Comparison of ENCODE assay signal across 15 cellular contexts in the genomic region with DNA sequence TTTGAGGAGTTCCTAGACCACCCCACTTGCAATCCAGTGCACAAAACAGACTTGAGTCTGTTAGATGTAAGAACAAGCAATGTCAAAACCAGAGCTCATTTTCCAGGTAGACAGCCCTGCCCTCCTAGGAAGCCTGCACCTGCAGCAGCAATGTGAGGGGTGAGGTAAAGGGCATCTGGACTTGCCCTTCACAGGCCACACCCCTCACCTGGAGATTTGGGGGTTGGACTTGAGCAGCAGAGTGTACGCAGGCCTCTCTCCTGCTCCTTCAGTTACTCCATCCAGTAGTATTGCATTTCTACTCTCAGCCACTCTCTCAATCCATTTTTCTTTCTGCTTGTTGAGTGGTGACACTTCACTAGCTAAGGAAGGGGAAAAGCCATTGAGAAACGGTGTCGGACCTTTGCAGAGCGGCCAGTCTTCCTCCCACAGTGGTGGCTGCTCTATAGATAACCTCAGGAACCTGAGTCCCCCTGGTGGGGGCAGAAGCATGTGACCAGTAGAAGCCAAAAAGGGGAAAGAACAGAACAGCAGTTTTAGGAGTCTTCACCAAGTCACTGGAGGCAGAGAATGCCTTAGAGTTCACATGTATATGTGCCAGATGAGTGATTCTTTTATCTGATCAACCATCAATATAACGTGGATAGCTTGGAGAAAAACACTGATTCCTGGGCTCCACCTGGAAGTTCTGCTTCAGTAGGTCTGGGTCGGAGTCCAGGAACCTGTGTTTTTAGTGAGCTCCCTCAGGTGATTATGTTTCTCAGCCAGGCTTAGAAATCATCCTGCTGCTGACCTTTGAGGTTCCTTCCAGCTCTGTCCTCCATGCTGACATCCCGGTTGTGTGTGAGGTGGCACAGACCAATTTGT. TPM values are rescaled to one million over a fixed set of nuclear protein-coding genes. Genes with fewer than 3 reads are reported as not detected.
A peak's percentile ranks its signal among the peaks of the same experiment; 100 is the strongest.
DNase-seq lines count a peak whose midpoint lies in the region; ATAC-seq, FAIRE-seq and TF ChIP-seq lines count a peak whose summit lies in the region.
"Had no signal": no experiment of that assay in that cellular context is flagged by ENCODE, and none has a peak within 500 bp of the region (broad histone marks: within the 10 kb centered on the region; RNA-seq: fewer than 3 reads in every experiment).

No MANE protein-coding gene starts in this region.

- H3K4me1 ChIP-seq in GM12878 (ENCODE audit: control insufficient read depth, insufficient read depth, low read length) (no peaks in the 10 kb centered on the region), vagina (peaks cover 5% of the 10 kb centered on the region), Peyer's patch (no peaks in the 10 kb centered on the region), spleen (peaks cover 0 to 12% (median 3%) of the 10 kb centered on the region in 6 donors)
- H3K4me1 ChIP-seq: psoas muscle had no signal

- no peaks in the 10 kb centered on the region for H3K9me3 ChIP-seq in GM12878 (replicated peaks; ENCODE audit: control insufficient read depth, insufficient read depth, low read length)
- no peaks in the 10 kb centered on the region for H3K9me3 ChIP-seq in vagina
- no peaks in the 10 kb centered on the region for H3K9me3 ChIP-seq in Peyer's patch
- H3K9me3 ChIP-seq in spleen, result no peaks in the 10 kb centered on the region
- H3K9me3 ChIP-seq: BLaER1 treated with 17β-estradiol and CSF1 and Interleukin-3, amounts not matched to agents 10 nM and 100 nM; psoas muscle had no signal

- in situ Hi-C loops in KBM-7 (cut with MboI; ENCODE audit: low pct_unique_long_range_greater_than_20kb, low sequenced_read_pairs), result no loop called here
- in situ Hi-C loops in GM12878 (cut with MboI), result no loop called here

- SMC1A ChIA-PET in GM12878 (lab: Charles Lee; ENCODE audit: uncharacterized antibody, unreplicated experiment), result no interaction called here

- no peaks in the 10 kb centered on the region for H3K4me1 Mint-ChIP-seq in neural crest cell
- H3K4me1 Mint-ChIP-seq: activated CD4-positive, alpha-beta T cell treated with anti-CD3 and anti-CD28 coated beads for 36 hours had no signal

- TF ChIP-seq CTCF in GM12878 (IDR thresholded peaks at IDR 0.05 in 2 of 3, conservative IDR thresholded peaks at IDR 0.05 in 1 of 3; ENCODE audit: control insufficient read depth in 2 of 3, extremely low read depth in 1 of 3, insufficient read depth in 1 of 3, low read depth in 3 of 3, low read length in 3 of 3), result peak in 1 of 3 experiments; percentile 8; a peak in 1 of 6 replicates
- peak; percentile 34 for TF ChIP-seq CTCF in neural crest cell (conservative IDR thresholded peaks at IDR 0.05)
- TF ChIP-seq CTCF in vagina (IDR thresholded peaks at IDR 0.05), result no peak
- peak in 1 of 6 experiments; percentile 4 for TF ChIP-seq CTCF in Peyer's patch (IDR thresholded peaks at IDR 0.05)
- TF ChIP-seq CTCF in spleen (IDR thresholded peaks at IDR 0.05 in 8 of 11, conservative IDR thresholded peaks at IDR 0.05 in 3 of 11), result no peak

- no peaks in the 10 kb centered on the region for H3K79me2 ChIP-seq in GM12878 (ENCODE audit: control insufficient read depth, insufficient read depth, low read length)

- H3K9me3 Mint-ChIP-seq in neural crest cell, result no peaks in the 10 kb centered on the region
- H3K9me3 Mint-ChIP-seq: activated T-cell treated with anti-CD3 and anti-CD28 coated beads, Interleukin-2, amount 50 U/mL, for 72 hours had no signal

- no peak overlapping the region for H3K27ac Mint-ChIP-seq in neural crest cell (ENCODE audit: unreplicated experiment)
- H3K27ac Mint-ChIP-seq: activated CD4-positive, alpha-beta T cell treated with anti-CD3 and anti-CD28 coated beads for 36 hours; activated T-cell treated with anti-CD3 and anti-CD28 coated beads, Interleukin-2, amount 50 U/mL, for 72 hours had no signal

- no peak overlapping the region for H2AFZ ChIP-seq in GM12878 (ENCODE audit: control insufficient read depth, low read depth, low read length)

- POLR2A ChIA-PET in GM12878 (lab: Charles Lee), result interaction anchor here (0.5 kb wide), 1 partner anchor 1052 kb away, joined by 5 read pairs; no protein-coding TSS in a partner anchor

- no peak overlapping the region for H3K9ac ChIP-seq in GM12878 (ENCODE audit: control insufficient read depth, insufficient read depth, low read length)

- RAD21 ChIA-PET in GM12878 (lab: Charles Lee; ENCODE audit: unreplicated experiment), result no interaction called here

- CTCF ChIA-PET in GM12878 (lab: Yijun Ruan, JAX), result interaction anchor here (1.9 kb wide), 1 partner anchor 292 kb away, joined by 5 read pairs; no protein-coding TSS in a partner anchor

- 0 out of 2 replicates have a peak, but pooled peaks have one; percentile 9 for TF ChIP-seq RAD21 in GM12878 (IDR thresholded peaks at IDR 0.05; ENCODE audit: insufficient read depth, low read depth, low read length)

- no peak overlapping the region for H3K4me3 Mint-ChIP-seq in neural crest cell
- H3K4me3 Mint-ChIP-seq: activated CD4-positive, alpha-beta T cell treated with anti-CD3 and anti-CD28 coated beads for 36 hours; activated T-cell treated with anti-CD3 and anti-CD28 coated beads, Interleukin-2, amount 50 U/mL, for 72 hours had no signal

- no peak overlapping the region for H3K4me2 ChIP-seq in GM12878 (ENCODE audit: control insufficient read depth, insufficient read depth)
- H3K4me2 ChIP-seq: BLaER1 treated with 17β-estradiol and CSF1 and Interleukin-3, amounts not matched to agents 10 nM and 100 nM had no signal

- H3K27me3 ChIP-seq in GM12878 (replicated peaks in 1 of 2; ENCODE audit: control insufficient read depth in 2 of 2, insufficient read depth in 2 of 2, low read length in 1 of 2) (no peaks in the 10 kb centered on the region), vagina (no peaks in the 10 kb centered on the region), Peyer's patch (no peaks in the 10 kb centered on the region), spleen (replicated peaks in 1 of 7) (no peaks in the 10 kb centered on the region)
- H3K27me3 ChIP-seq: BLaER1 treated with 17β-estradiol and CSF1 and Interleukin-3, amounts not matched to agents 10 nM and 100 nM had no signal

- intact Hi-C loops in GM12878 (cut with micrococcal nuclease; ENCODE audit: unreplicated experiment) (no loop called here), vagina (cut with DNase I) (no loop called here), spleen (cut with DNase I; ENCODE audit: low total_unique reads) (no loop called here)

- BruUV-seq in GM12878 (replicated peaks; lab: Mats Ljungman, UMichigan), result no TSS peak

- FAIRE-seq in GM12878 (lab: Jason Lieb, UNC), result no peak
- FAIRE-seq: keratinocyte had no signal

- H3K36me3 Mint-ChIP-seq in neural crest cell (ENCODE audit: low read depth), result no peaks in the 10 kb centered on the region

- TF ChIP-seq EP300 in GM12878 (IDR thresholded peaks at IDR 0.05; ENCODE audit: borderline replicate concordance in 1 of 2, control insufficient read depth in 1 of 2, low read depth in 2 of 2, low read length in 2 of 2), result no peak

- H3K27me3 Mint-ChIP-seq in neural crest cell (ENCODE audit: low read depth), result no peaks in the 10 kb centered on the region
- H3K27me3 Mint-ChIP-seq: activated CD4-positive, alpha-beta T cell treated with anti-CD3 and anti-CD28 coated beads for 36 hours had no signal

- H3K36me3 ChIP-seq in GM12878 (ENCODE audit: control insufficient read depth in 2 of 2, insufficient read depth in 2 of 2, low read length in 1 of 2) (peaks cover 17 to 31% of the 10 kb centered on the region in 2 experiments), vagina (peaks cover 0 to 59% of the 10 kb centered on the region in 2 donors), Peyer's patch (peaks cover 0 to 71% (median 0%) of the 10 kb centered on the region in 3 donors), spleen (peaks cover 0 to 100% (median 75%) of the 10 kb centered on the region in 6 donors)

- no peak for TF ChIP-seq POLR2A in GM12878 (IDR thresholded peaks at IDR 0.05; ENCODE audit: low read depth, low read length)
- no peak for TF ChIP-seq POLR2A in vagina (IDR thresholded peaks at IDR 0.05)
- TF ChIP-seq POLR2A in Peyer's patch (IDR thresholded peaks at IDR 0.05), result no peak
- TF ChIP-seq POLR2A in spleen (IDR thresholded peaks at IDR 0.05), result no peak

- 89% methylated on average over 7 of the region's 7 CpGs for WGBS in GM12878 (ENCODE audit: insufficient coverage, insufficient replicate concordance, low lambda C conversion rate, missing lambda C conversion rate)
- WGBS in spleen, 5 donors, result 60 to 77% (median 63%) methylated on average over 7 of the region's 7 CpGs

- H3K27ac ChIP-seq in GM12878 (ENCODE audit: control insufficient read depth, insufficient read depth) (no peak overlapping the region), vagina (no peak overlapping the region), Peyer's patch (no peak overlapping the region), spleen (no peak overlapping the region)
- H3K27ac ChIP-seq: BLaER1 treated with 17β-estradiol and CSF1 and Interleukin-3, amounts not matched to agents 10 nM and 100 nM; psoas muscle had no signal

- DNase-seq in DMS79 (lab: John Stamatoyannopoulos, UW) (peak; percentile 44), KBM-7 (peak; percentile 7), GM12878 (ENCODE audit: low read depth, low spot score) (no peak), neural crest cell (ENCODE audit: low read depth, low spot score) (no peak), vagina (ENCODE audit: extremely low spot score in 2 of 2) (no peak), Peyer's patch (no peak), spleen (no peak)
- no peak for DNase-seq in activated CD4-positive, alpha-beta T cell treated with anti-CD3 and anti-CD28 coated beads, Interleukin-2, amount 50 U/mL, for 48 hours
- DNase-seq: activated CD4-positive, alpha-beta T cell treated with anti-CD3 and anti-CD28 coated beads for 36 hours; activated T-cell treated with anti-CD3 and anti-CD28 coated beads, Interleukin-2, amount 50 U/mL, for 72 hours; NCI-H2029 treated with DMSO at 0.1 percent for 48 hours; psoas muscle; stimulated activated CD4-positive, alpha-beta T cell treated with anti-CD3 and anti-CD28 coated beads, Interleukin-2, amount 100 ng/mL, for 24 hours had no signal

- H4K20me1 ChIP-seq in GM12878 (ENCODE audit: control insufficient read depth, insufficient read depth), result no peaks in the 10 kb centered on the region

- no peak overlapping the region for H3K4me3 ChIP-seq in GM12878
- H3K4me3 ChIP-seq in vagina, result no peak overlapping the region
- H3K4me3 ChIP-seq in Peyer's patch, result no peak overlapping the region
- no peak overlapping the region for H3K4me3 ChIP-seq in spleen
- H3K4me3 ChIP-seq: BLaER1 treated with 17β-estradiol and CSF1 and Interleukin-3, amounts not matched to agents 10 nM and 100 nM; psoas muscle had no signal

- ATAC-seq in GM12878, result no peak
- ATAC-seq: activated CD4-positive, alpha-beta T cell treated with anti-CD3 and anti-CD28 coated beads for 36 hours; activated T-cell treated with anti-CD3 and anti-CD28 coated beads, Interleukin-2, amount 50 U/mL, for 72 hours had no signal

RNA-seq across cellular contexts. Expression of gene ARFGEF2, which starts 28.0 kb away (rescaled TPM):
- total RNA-seq in GM12878 (2013; cell fraction: nucleolus; rRNA removed), result 72.3 and 79.2 TPM in 2 replicates
- total RNA-seq in GM12878 (2014; rRNA removed) (23.3 and 25.8 TPM in 2 replicates), GM12878 (2014; rRNA removed; fragmentation: Illumina TruSeq; extraction: Trizol) (23.8 and 24.9 TPM in 2 replicates), GM12878 (2021) (23.0 and 24.1 TPM in 2 replicates), neural crest cell (16.9 and 18.0 TPM in 2 replicates), vagina (21.9 TPM), Peyer's patch (100 to 1,000 TPM in 1 of 4 donors, 10 to 100 TPM in 3; 38.0 to 170 (median 43.4) TPM), spleen (10 to 100 TPM; 34.2 to 44.4 (median 41.2) TPM)
- polyA plus RNA-seq in GM12878 (2011; ENCODE audit: low read depth), result 7.9 TPM
- polyA plus RNA-seq in GM12878 (2011; rRNA removed) (20.7 and 22.7 TPM in 2 replicates), GM12878 (2014; fragmentation: Illumina TruSeq; extraction: Trizol) (20.6 and 23.0 TPM in 2 replicates), GM12878 (2014; fragmentation: Nextera tagmentation; extraction: Ambion mirVana) (1 to 10 TPM; 5.2 to 5.8 TPM), GM12878 (2014; rRNA removed) (13.8 and 14.9 TPM in 2 replicates), GM12878 (2016; fragmentation: Nextera tagmentation; extraction: Ambion mirVana) (10 to 100 TPM; 11.6 to 14.0 TPM), spleen (10 to 100 TPM in 1 of 3 donors, 1 to 10 TPM in 2; 6.7 to 10.2 (median 7.7) TPM)
- polyA plus RNA-seq in GM12878 (2011; cell fraction: cytosol; rRNA removed), result 13.7 and 15.1 TPM in 2 replicates
- polyA plus RNA-seq in GM12878 (2011; cell fraction: nucleus; rRNA removed), result 23.5 and 26.3 TPM in 2 replicates
- 11.5 and 13.5 TPM in 2 replicates for polyA plus RNA-seq in GM12878 (2012)
- polyA minus RNA-seq in GM12878 (2011; rRNA and poly(A)+ RNA removed), result 48.0 and 50.4 TPM in 2 replicates
- 12.6 and 17.2 TPM in 2 replicates for polyA minus RNA-seq in GM12878 (2011; cell fraction: cytosol; rRNA and poly(A)+ RNA removed)
- polyA minus RNA-seq in GM12878 (2011; cell fraction: nucleus; rRNA and poly(A)+ RNA removed), result 17.8 and 23.9 TPM in 2 replicates

Comparison
In these comparisons a context has a peak if more than half of its experiments do, and no peak if none do; other contexts are left out.
1. DNase-seq: peak in DMS79 (single experiment) and KBM-7 (single experiment); none in GM12878 (single experiment), neural crest cell (single experiment), vagina (0 of 2), Peyer's patch (0 of 3), activated CD4-positive, alpha-beta T cell treated with anti-CD3 and anti-CD28 coated beads, Interleukin-2, amount 50 U/mL, for 48 hours (0 of 2) and spleen (single experiment).